14 cellular contexts compared by ENCODE assay signal in genomic region chr6:159093608-159094443, GRCh38. TPM values are rescaled to one million over a fixed set of nuclear protein-coding genes. Genes with fewer than 3 reads are reported as not detected.
DNase-seq lines count a peak whose midpoint lies in the region; ATAC-seq lines count a peak whose summit lies in the region.
"Had no signal": no experiment of that assay in that cellular context is flagged by ENCODE, and none has a peak within 500 bp of the region (broad histone marks: within the 10 kb centered on the region; RNA-seq: fewer than 3 reads in every experiment).

No MANE protein-coding gene starts in this region.

- H3K27me3 Mint-ChIP-seq in T-helper 1 cell treated with Interleukin-12 subunit alpha and Interleukin-12 subunit beta and Interleukin-4 antibody, amounts not matched to agents 30 μg/mL and 1 μg/mL, for 36 hours (ENCODE audit: low read depth) = no peaks in the 10 kb centered on the region

- peaks cover 8% of the 10 kb centered on the region for H3K36me3 Mint-ChIP-seq in T-helper 1 cell treated with Interleukin-12 subunit alpha and Interleukin-12 subunit beta and Interleukin-4 antibody, amounts not matched to agents 30 μg/mL and 1 μg/mL, for 36 hours (ENCODE audit: low read depth)
- H3K36me3 Mint-ChIP-seq: WTC11 had no signal

- peak overlapping the region; percentile 93 for H3K27ac Mint-ChIP-seq in T-helper 1 cell treated with Interleukin-12 subunit alpha and Interleukin-12 subunit beta and Interleukin-4 antibody, amounts not matched to agents 30 μg/mL and 1 μg/mL, for 36 hours
- H3K27ac Mint-ChIP-seq: WTC11 had no signal

- peaks cover 50% of the 10 kb centered on the region for H3K4me1 Mint-ChIP-seq in T-helper 1 cell treated with Interleukin-12 subunit alpha and Interleukin-12 subunit beta and Interleukin-4 antibody, amounts not matched to agents 30 μg/mL and 1 μg/mL, for 36 hours (ENCODE audit: low read depth)

- H3K9me3 Mint-ChIP-seq in T-helper 1 cell treated with Interleukin-12 subunit alpha and Interleukin-12 subunit beta and Interleukin-4 antibody, amounts not matched to agents 30 μg/mL and 1 μg/mL, for 36 hours = no peaks in the 10 kb centered on the region
- H3K9me3 Mint-ChIP-seq: WTC11 had no signal

- H3K27ac ChIP-seq in effector memory CD4-positive, alpha-beta T cell (ENCODE audit: insufficient read depth, low read length, poor library complexity, severe bottlenecking) = peak overlapping the region; percentile 11
- H3K27ac ChIP-seq in aorta (ENCODE audit: low read depth in 1 of 2, low read length in 2 of 2) = no peak overlapping the region
- H3K27ac ChIP-seq: KMS-11, prostate gland had no signal

- H3K4me3 ChIP-seq in effector memory CD4-positive, alpha-beta T cell (ENCODE audit: insufficient read depth, low read depth, low read length, poor library complexity, severe bottlenecking) = no peak overlapping the region
- no peak overlapping the region for H3K4me3 ChIP-seq in aorta (ENCODE audit: low read length in 2 of 2)
- H3K4me3 ChIP-seq: prostate gland had no signal

- peak overlapping the region; percentile 62 for H3K4me3 Mint-ChIP-seq in T-helper 1 cell treated with Interleukin-12 subunit alpha and Interleukin-12 subunit beta and Interleukin-4 antibody, amounts not matched to agents 30 μg/mL and 1 μg/mL, for 36 hours
- H3K4me3 Mint-ChIP-seq: WTC11 had no signal

- intact Hi-C loops in aorta (cut with DNase I) = no loop called here

- WGBS in aorta, 2 donors = 85 to 88% methylated on average over 31 to 32 of the region's 32 CpGs

- peak; percentile 36 for DNase-seq in stimulated activated CD4-positive, alpha-beta T cell treated with anti-CD3 and anti-CD28 coated beads, Interleukin-1b, Interleukin-23, amount 100 ng/mL, for 48 hours
- no peak for DNase-seq in stimulated activated CD4-positive, alpha-beta T cell treated with anti-CD3 and anti-CD28 coated beads, Interleukin-12 subunit alpha, Interleukin-12 subunit beta, amount 100 ng/mL, for 4 hours
- no peak for DNase-seq in effector memory CD4-positive, alpha-beta T cell
- no peak for DNase-seq in aorta
- DNase-seq: cortex of kidney, mammary epithelial cell, NCI-H187 treated with DMSO at 0.1 percent for 48 hours had no signal

- peaks cover 25% of the 10 kb centered on the region for H3K4me1 ChIP-seq in effector memory CD4-positive, alpha-beta T cell (ENCODE audit: control insufficient read depth, insufficient read depth, low read length, poor library complexity, severe bottlenecking)
- H3K4me1 ChIP-seq in aorta (ENCODE audit: control insufficient read depth in 1 of 2, insufficient read depth in 2 of 2, low read length in 2 of 2) = no peaks in the 10 kb centered on the region
- H3K4me1 ChIP-seq: prostate gland had no signal

- H3K27me3 ChIP-seq in effector memory CD4-positive, alpha-beta T cell (replicated peaks; ENCODE audit: control insufficient read depth, insufficient read depth, low read length, poor library complexity, severe bottlenecking) = no peaks in the 10 kb centered on the region
- no peaks in the 10 kb centered on the region for H3K27me3 ChIP-seq in aorta (ENCODE audit: control insufficient read depth in 1 of 2, insufficient read depth in 2 of 2, low read length in 1 of 2)

- no peaks in the 10 kb centered on the region for H3K36me3 ChIP-seq in effector memory CD4-positive, alpha-beta T cell (ENCODE audit: control insufficient read depth, insufficient read depth, low read length)
- H3K36me3 ChIP-seq in aorta (ENCODE audit: control insufficient read depth in 1 of 2, insufficient read depth in 2 of 2, low read length in 1 of 2) = no peaks in the 10 kb centered on the region
- H3K36me3 ChIP-seq: prostate gland had no signal

- peak; percentile 50 for ATAC-seq in aorta (ENCODE audit: low FRiP score)
- no peak for ATAC-seq in GM21717 (IDR thresholded peaks at IDR 0.05; ENCODE audit: unreplicated experiment)
- ATAC-seq in HG03280 (IDR thresholded peaks at IDR 0.05; ENCODE audit: unreplicated experiment) = no peak
- no peak for ATAC-seq in HG03039 (IDR thresholded peaks at IDR 0.05; ENCODE audit: unreplicated experiment)
- ATAC-seq: WTC11 had no signal

- H3K9me3 ChIP-seq in effector memory CD4-positive, alpha-beta T cell (ENCODE audit: control insufficient read depth, low read length) = no peaks in the 10 kb centered on the region
- H3K9me3 ChIP-seq in aorta (ENCODE audit: control insufficient read depth, low read length) = no peaks in the 10 kb centered on the region
- H3K9me3 ChIP-seq: prostate gland had no signal

RNA-seq across cellular contexts. Expression of gene TAGAP, which starts 49.0 kb away (rescaled TPM):
- total RNA-seq in aorta = 1 to 10 TPM; 5.1 to 5.8 TPM
- polyA plus RNA-seq in aorta = 1 to 10 TPM in 1 of 2 donors, under 1 TPM in 1; 0.23 to 2.5 TPM
